8 cellular contexts compared by ENCODE assay signal in genomic region chr4:184473515-184474260, GRCh38. TPM values are rescaled to one million over a fixed set of nuclear protein-coding genes. Genes with fewer than 3 reads are reported as not detected.
DNase-seq lines count a peak whose midpoint lies in the region; ATAC-seq and TF ChIP-seq lines count a peak whose summit lies in the region.

No MANE protein-coding gene starts in this region.

- WGBS in esophagus squamous epithelium, 2 donors, result 0 to 1% methylated on average over 7 to 14 of the region's 65 CpGs
- WGBS in thymus, result under 1% methylated on average over 65 of the region's 65 CpGs

- H3K27me3 Mint-ChIP-seq in naive thymus-derived CD8-positive, alpha-beta T cell, result no peaks in the 10 kb centered on the region

- peaks cover 3 to 68% (median 26%) of the 10 kb centered on the region in 3 donors for H3K4me1 ChIP-seq in esophagus squamous epithelium
- H3K4me1 ChIP-seq in thymus (ENCODE audit: control insufficient read depth, insufficient read depth, low read length), result peaks cover 8% of the 10 kb centered on the region

- TF ChIP-seq CTCF in esophagus squamous epithelium (IDR thresholded peaks at IDR 0.05), result peak in 1 of 6 experiments; percentile 4

- peak; percentile 0 for ATAC-seq in GM21528 (IDR thresholded peaks at IDR 0.05; ENCODE audit: low FRiP score, unreplicated experiment)
- peak; percentile 45 to 48 for ATAC-seq in naive thymus-derived CD8-positive, alpha-beta T cell
- no peak for ATAC-seq in GM19351 (IDR thresholded peaks at IDR 0.05; ENCODE audit: unreplicated experiment)

- H3K36me3 ChIP-seq in esophagus squamous epithelium (no peaks in the 10 kb centered on the region), thymus (ENCODE audit: control insufficient read depth, insufficient read depth) (no peaks in the 10 kb centered on the region)

- peak overlapping the region; percentile 97 to 99 (median 98) for H3K27ac Mint-ChIP-seq in naive thymus-derived CD8-positive, alpha-beta T cell

- DNase-seq in CD1c-positive myeloid dendritic cell (ENCODE audit: extremely low spot score) (peak; percentile 41), NCI-H69 (lab: John Stamatoyannopoulos, UW) (peak; percentile 56), esophagus squamous epithelium (lab: John Stamatoyannopoulos, UW) (no peak)
- DNase-seq in activated T-cell treated with anti-CD3 and anti-CD28 coated beads, Interleukin-2, amount 50 U/mL, for 48 hours, result peak; percentile 64 to 65
- peak in 9 of 10 donors; percentile 28 to 74 (median 49) for DNase-seq in naive thymus-derived CD8-positive, alpha-beta T cell

- H3K27ac ChIP-seq in esophagus squamous epithelium, result peak overlapping the region; percentile 97 to 99 (median 97)
- H3K27ac ChIP-seq in thymus (ENCODE audit: low read depth), result peak overlapping the region; percentile 92

- intact Hi-C loops in esophagus squamous epithelium (cut with DNase I), result loop anchor here (10.0 kb wide), 1 partner anchor 189 kb away; no protein-coding TSS in a partner anchor

- H3K4me3 ChIP-seq in esophagus squamous epithelium, result peak overlapping the region; percentile 74 to 89 (median 81)
- peak overlapping the region; percentile 86 for H3K4me3 ChIP-seq in thymus (ENCODE audit: low read length)

- peaks cover 3 to 24% (median 6%) of the 10 kb centered on the region in 3 donors for H3K36me3 Mint-ChIP-seq in naive thymus-derived CD8-positive, alpha-beta T cell

- peak overlapping the region; percentile 92 to 100 (median 98) for H3K4me3 Mint-ChIP-seq in naive thymus-derived CD8-positive, alpha-beta T cell

- H3K27me3 ChIP-seq in esophagus squamous epithelium (no peaks in the 10 kb centered on the region), thymus (ENCODE audit: control insufficient read depth, insufficient read depth) (no peaks in the 10 kb centered on the region)

- H3K9me3 ChIP-seq in esophagus squamous epithelium, result no peaks in the 10 kb centered on the region
- H3K9me3 ChIP-seq in thymus (ENCODE audit: control insufficient read depth), result no peaks in the 10 kb centered on the region

- peaks cover 0 to 2% (median 0%) of the 10 kb centered on the region in 9 donors for H3K9me3 Mint-ChIP-seq in naive thymus-derived CD8-positive, alpha-beta T cell

- POLR2A ChIA-PET in naive thymus-derived CD8-positive, alpha-beta T cell (lab: Charles Lee), result interaction anchor here (0.7 to 5.5 kb wide), 24 partner anchors 10 to 1030 kb away, joined by 3 to 81 read pairs (median 4); partner anchors contain the start of genes CASP3, CDKN2AIP, CENPU and PRIMPOL

- TF ChIP-seq POLR2A in esophagus squamous epithelium (IDR thresholded peaks at IDR 0.05), result no peak

- peaks cover 37 to 71% (median 67%) of the 10 kb centered on the region in 4 donors for H3K4me1 Mint-ChIP-seq in naive thymus-derived CD8-positive, alpha-beta T cell

RNA-seq across cellular contexts. Expression of gene IRF2, which starts 0.7 kb away (rescaled TPM):
- 10 to 100 TPM; 16.6 to 30.2 (median 23.4) TPM for total RNA-seq in esophagus squamous epithelium
- 10 to 100 TPM; 62.6 to 77.1 TPM for total RNA-seq in naive thymus-derived CD8-positive, alpha-beta T cell
- 10 to 100 TPM; 72.7 to 80.7 (median 78.3) TPM for polyA plus RNA-seq in naive thymus-derived CD8-positive, alpha-beta T cell
- polyA plus RNA-seq in thymus, result 42.2 TPM
